11 cellular contexts compared by ENCODE assay signal in genomic region chr2:202269585-202269984, GRCh38. TPM values are rescaled to one million over a fixed set of nuclear protein-coding genes. Genes with fewer than 3 reads are reported as not detected.
A peak's percentile ranks its signal among the peaks of the same experiment; 100 is the strongest.
DNase-seq lines count a peak whose midpoint lies in the region; ATAC-seq, FAIRE-seq and TF ChIP-seq lines count a peak whose summit lies in the region.
"Had no signal": no experiment of that assay in that cellular context is flagged by ENCODE, and none has a peak within 500 bp of the region (broad histone marks: within the 10 kb centered on the region; RNA-seq: fewer than 3 reads in every experiment).

No MANE protein-coding gene starts in this region.

- no peak overlapping the region for H3K4ac ChIP-seq in neuronal stem cell (ENCODE audit: low read length)

- H3K36me3 Mint-ChIP-seq in activated naive CD4-positive, alpha-beta T cell treated with anti-CD3 and anti-CD28 coated beads, Interleukin-2, amount 50 U/mL, for 24 hours = peaks cover 10% of the 10 kb centered on the region
- H3K36me3 Mint-ChIP-seq in astrocyte (ENCODE audit: low read depth, unreplicated experiment) = no peaks in the 10 kb centered on the region
- H3K36me3 Mint-ChIP-seq in stimulated activated memory B cell treated with anti-CD40 and anti-IgM and Interleukin-4, amounts not matched to agents 10 μg/mL and 1 μg/mL and 100 μg/mL, for 72 hours = no peaks in the 10 kb centered on the region

- H3K4me1 ChIP-seq in PC-9 (replicated peaks; ENCODE audit: insufficient read depth) (0 out of 2 replicates have a peak, but pooled peaks cover 17% of the 10 kb centered on the region), astrocyte (ENCODE audit: insufficient read depth, low read length) (peaks cover 9% of the 10 kb centered on the region), neuronal stem cell (ENCODE audit: control insufficient read depth in 2 of 2, insufficient read depth in 1 of 2, low read depth in 1 of 2, low read length in 2 of 2) (peaks cover 1 to 2% of the 10 kb centered on the region in 2 donors)

- no peak overlapping the region for H3K4me3 ChIP-seq in PC-9
- no peak overlapping the region for H3K4me3 ChIP-seq in astrocyte (ENCODE audit: insufficient read depth, low read depth, low read length)
- H3K4me3 ChIP-seq in neuronal stem cell (ENCODE audit: low read length in 2 of 2) = no peak overlapping the region
- H3K4me3 ChIP-seq in lower leg skin (ENCODE audit: low read depth, poor library complexity, severe bottlenecking) = no peak overlapping the region
- H3K4me3 ChIP-seq: ascending aorta, ovary had no signal

- H3K27ac Mint-ChIP-seq in activated naive CD4-positive, alpha-beta T cell treated with anti-CD3 and anti-CD28 coated beads, Interleukin-2, amount 50 U/mL, for 24 hours = peak overlapping the region; percentile 4
- H3K27ac Mint-ChIP-seq in astrocyte (ENCODE audit: unreplicated experiment) = no peak overlapping the region
- peak overlapping the region; percentile 79 for H3K27ac Mint-ChIP-seq in stimulated activated memory B cell treated with anti-CD40 and anti-IgM and Interleukin-4, amounts not matched to agents 10 μg/mL and 1 μg/mL and 100 μg/mL, for 72 hours

- H2AFZ ChIP-seq in PC-9 (no peak overlapping the region), astrocyte (ENCODE audit: low read depth, low read length) (no peak overlapping the region), neuronal stem cell (ENCODE audit: low read length) (no peak overlapping the region)

- BruUV-seq in PC-9 (replicated peaks; lab: Mats Ljungman, UMichigan) = no TSS peak

- H3K27me3 Mint-ChIP-seq in activated naive CD4-positive, alpha-beta T cell treated with anti-CD3 and anti-CD28 coated beads, Interleukin-2, amount 50 U/mL, for 24 hours = no peaks in the 10 kb centered on the region
- H3K27me3 Mint-ChIP-seq in astrocyte (ENCODE audit: low read depth, unreplicated experiment) = no peaks in the 10 kb centered on the region
- no peaks in the 10 kb centered on the region for H3K27me3 Mint-ChIP-seq in stimulated activated memory B cell treated with anti-CD40 and anti-IgM and Interleukin-4, amounts not matched to agents 10 μg/mL and 1 μg/mL and 100 μg/mL, for 72 hours

- H4K20me1 ChIP-seq in PC-9 (ENCODE audit: insufficient read depth) (peaks cover 83% of the 10 kb centered on the region), astrocyte (ENCODE audit: insufficient read depth, low read length) (peaks cover 83% of the 10 kb centered on the region)

- H3K9me3 Mint-ChIP-seq in activated naive CD4-positive, alpha-beta T cell treated with anti-CD3 and anti-CD28 coated beads, Interleukin-2, amount 50 U/mL, for 24 hours = no peaks in the 10 kb centered on the region
- H3K9me3 Mint-ChIP-seq in astrocyte (ENCODE audit: unreplicated experiment) = no peaks in the 10 kb centered on the region
- H3K9me3 Mint-ChIP-seq in stimulated activated memory B cell treated with anti-CD40 and anti-IgM and Interleukin-4, amounts not matched to agents 10 μg/mL and 1 μg/mL and 100 μg/mL, for 72 hours = no peaks in the 10 kb centered on the region

- no peak overlapping the region for H2AK5ac ChIP-seq in neuronal stem cell (ENCODE audit: low read depth, low read length)

- H3K9me2 ChIP-seq in PC-9 (ENCODE audit: insufficient read depth) = no peaks in the 10 kb centered on the region

- H3K79me2 ChIP-seq in PC-9 (ENCODE audit: low read depth) = peaks cover 91% of the 10 kb centered on the region
- peaks cover 91% of the 10 kb centered on the region for H3K79me2 ChIP-seq in astrocyte (ENCODE audit: insufficient read depth, low read length)

- H2BK5ac ChIP-seq in neuronal stem cell (ENCODE audit: low read length) = no peak overlapping the region

- no peak overlapping the region for H3K18ac ChIP-seq in neuronal stem cell (ENCODE audit: low read length)

- TF ChIP-seq CTCF in PC-9 (conservative IDR thresholded peaks at IDR 0.05) (no peak), astrocyte (IDR thresholded peaks at IDR 0.05; ENCODE audit: insufficient read depth, low read depth, low read length) (no peak), lower leg skin (IDR thresholded peaks at IDR 0.05) (no peak)

- H2BK12ac ChIP-seq in neuronal stem cell (ENCODE audit: low read length) = no peak overlapping the region

- H3K23ac ChIP-seq in neuronal stem cell (ENCODE audit: low read depth, low read length, poor library complexity) = no peak overlapping the region

- H3K4me2 ChIP-seq in PC-9 (peak overlapping the region; percentile 38), astrocyte (ENCODE audit: low read length) (peak overlapping the region; percentile 37), neuronal stem cell (ENCODE audit: insufficient read depth, low read length, poor library complexity, severe bottlenecking) (no peak overlapping the region)

- H3K9ac ChIP-seq in astrocyte (ENCODE audit: low read length) = no peak overlapping the region
- no peak overlapping the region for H3K9ac ChIP-seq in neuronal stem cell (ENCODE audit: low read depth, low read length, poor library complexity)

- H3K27ac ChIP-seq in PC-9 (no peak overlapping the region), astrocyte (ENCODE audit: low read depth, low read length) (no peak overlapping the region), neuronal stem cell (replicated peaks; ENCODE audit: low read length) (no peak overlapping the region)
- H3K27ac ChIP-seq: ascending aorta, ovary had no signal

- POLR2A ChIA-PET in PC-9 (lab: Charles Lee; ENCODE audit: unreplicated experiment) = no interaction called here

- H3K27me3 ChIP-seq in PC-9 (ENCODE audit: insufficient read depth, low read depth) = no peaks in the 10 kb centered on the region
- no peaks in the 10 kb centered on the region for H3K27me3 ChIP-seq in astrocyte (ENCODE audit: insufficient read depth, low read length)
- H3K27me3 ChIP-seq in neuronal stem cell (ENCODE audit: control insufficient read depth in 3 of 3, insufficient read depth in 3 of 3, low read depth in 1 of 3, low read length in 3 of 3) = no peaks in the 10 kb centered on the region
- H3K27me3 ChIP-seq: ascending aorta, ovary had no signal

- H3K36me3 ChIP-seq in PC-9 (ENCODE audit: low read depth) (no peaks in the 10 kb centered on the region), astrocyte (ENCODE audit: insufficient read depth, low read length) (no peaks in the 10 kb centered on the region), neuronal stem cell (replicated peaks in 1 of 2; ENCODE audit: control insufficient read depth in 2 of 2, insufficient read depth in 2 of 2, low read length in 2 of 2) (peaks cover 1 to 8% of the 10 kb centered on the region in 2 donors)
- H3K36me3 ChIP-seq: ovary had no signal

- H3K79me1 ChIP-seq in neuronal stem cell (ENCODE audit: low read depth, low read length) = peaks cover 4% of the 10 kb centered on the region

- no peak for FAIRE-seq in astrocyte (lab: Jason Lieb, UNC)

- H3K4me3 Mint-ChIP-seq in activated naive CD4-positive, alpha-beta T cell treated with anti-CD3 and anti-CD28 coated beads, Interleukin-2, amount 50 U/mL, for 24 hours = peak overlapping the region; percentile 85
- peak overlapping the region; percentile 35 for H3K4me3 Mint-ChIP-seq in astrocyte (ENCODE audit: unreplicated experiment)
- peak overlapping the region; percentile 64 for H3K4me3 Mint-ChIP-seq in stimulated activated memory B cell treated with anti-CD40 and anti-IgM and Interleukin-4, amounts not matched to agents 10 μg/mL and 1 μg/mL and 100 μg/mL, for 72 hours

- no peak overlapping the region for H2BK15ac ChIP-seq in neuronal stem cell (ENCODE audit: low read length)

- no peak overlapping the region for H3K14ac ChIP-seq in neuronal stem cell (ENCODE audit: low read length)

- CTCF ChIA-PET in PC-9 (lab: Charles Lee) = no interaction called here

- H3K9me3 ChIP-seq in PC-9 (ENCODE audit: insufficient read depth, low read depth) = no peaks in the 10 kb centered on the region
- H3K9me3 ChIP-seq in astrocyte (ENCODE audit: insufficient read depth, low read depth, low read length) = no peaks in the 10 kb centered on the region
- H3K9me3 ChIP-seq in neuronal stem cell (replicated peaks in 1 of 2; ENCODE audit: control insufficient read depth in 2 of 2, insufficient read depth in 1 of 2, low read depth in 1 of 2, low read length in 2 of 2) = no peaks in the 10 kb centered on the region
- H3K9me3 ChIP-seq: ascending aorta, ovary had no signal

- DNase-seq in activated naive CD4-positive, alpha-beta T cell treated with Interleukin-2 at 50 U/mL for 16 hours = no peak
- DNase-seq in PC-9 (no peak), astrocyte (ENCODE audit: low read depth) (no peak), neuronal stem cell (ENCODE audit: low spot score) (no peak), cardiac septum (ENCODE audit: low spot score) (no peak), lower leg skin (ENCODE audit: low spot score in 2 of 2) (no peak)
- DNase-seq: NCI-H1105 treated with DMSO at 0.1 percent for 48 hours, ovary had no signal

- no peak overlapping the region for H4K8ac ChIP-seq in neuronal stem cell (ENCODE audit: low read depth, low read length)

- WGBS in neuronal stem cell (ENCODE audit: extremely low coverage in 2 of 2, insufficient read length in 2 of 2, insufficient replicate concordance in 1 of 2), 2 donors = no CpG with 5 or more reads among the region's 9 CpGs
- 69 to 73% methylated on average over 9 of the region's 9 CpGs for WGBS in lower leg skin, 2 donors

- peaks cover 29% of the 10 kb centered on the region for H3K4me1 Mint-ChIP-seq in activated naive CD4-positive, alpha-beta T cell treated with anti-CD3 and anti-CD28 coated beads, Interleukin-2, amount 50 U/mL, for 24 hours
- H3K4me1 Mint-ChIP-seq in astrocyte (ENCODE audit: low read depth, unreplicated experiment) = peaks cover 11% of the 10 kb centered on the region
- peaks cover 25% of the 10 kb centered on the region for H3K4me1 Mint-ChIP-seq in stimulated activated memory B cell treated with anti-CD40 and anti-IgM and Interleukin-4, amounts not matched to agents 10 μg/mL and 1 μg/mL and 100 μg/mL, for 72 hours

- ATAC-seq in stimulated activated memory B cell treated with anti-CD40 and anti-IgM and Interleukin-4, amounts not matched to agents 10 μg/mL and 1 μg/mL and 100 μg/mL, for 72 hours = no peak

- H4K91ac ChIP-seq in neuronal stem cell (ENCODE audit: low read depth, low read length, poor library complexity) = no peak overlapping the region

- intact Hi-C loops in PC-9 (cut with micrococcal nuclease; ENCODE audit: unreplicated experiment) = no loop called here
- intact Hi-C loops in cardiac septum (cut with DNase I) = no loop called here
- intact Hi-C loops in lower leg skin (cut with DNase I; ENCODE audit: low total_unique reads) = loop anchor here (5.0 kb wide), 1 partner anchor 187 kb away; no protein-coding TSS in a partner anchor

- H2BK120ac ChIP-seq in neuronal stem cell (ENCODE audit: low read depth, low read length) = no peak overlapping the region

- peaks cover 16% of the 10 kb centered on the region for H3F3A ChIP-seq in PC-9 (ENCODE audit: insufficient read depth, low read depth)

- no peak for TF ChIP-seq POLR2A in lower leg skin (IDR thresholded peaks at IDR 0.05)

RNA-seq across cellular contexts. Expression of gene NOP58, which starts 4.0 kb away (rescaled TPM):
- total RNA-seq in PC-9 (2021) = 38.2 and 48.5 TPM in 2 replicates
- 61.7 and 64.1 TPM in 2 replicates for total RNA-seq in astrocyte
- 103 TPM for polyA plus RNA-seq in neuronal stem cell (2013, experiment 1 of 2)
- 106 TPM for polyA plus RNA-seq in neuronal stem cell (2013, experiment 2 of 2)
- total RNA-seq in cardiac septum = 24.4 TPM
- 10 to 100 TPM; 39.5 to 80.5 (median 50.8) TPM for total RNA-seq in lower leg skin

RNA-seq across cellular contexts. Expression of gene SUMO1, which starts 31.2 kb away (rescaled TPM):
- total RNA-seq in PC-9 (2021) (66.3 and 100 TPM in 2 replicates), astrocyte (141 and 157 TPM in 2 replicates), cardiac septum (59.5 TPM), lower leg skin (10 to 100 TPM; 29.6 to 46.3 (median 35.1) TPM)
- 215 TPM for polyA plus RNA-seq in neuronal stem cell (2013, experiment 1 of 2)
- polyA plus RNA-seq in neuronal stem cell (2013, experiment 2 of 2) = 221 TPM

Comparison
In these comparisons a context has a peak if more than half of its experiments do, and no peak if none do; other contexts are left out.
1. H3K4me3 Mint-ChIP-seq: peak in every context shown above with its lines; median percentile 85 in activated naive CD4-positive, alpha-beta T cell treated with anti-CD3 and anti-CD28 coated beads, Interleukin-2, amount 50 U/mL, for 24 hours; 64 in stimulated activated memory B cell treated with anti-CD40 and anti-IgM and Interleukin-4, amounts not matched to agents 10 μg/mL and 1 μg/mL and 100 μg/mL, for 72 hours; 35 in astrocyte.